2 cellular contexts compared by ENCODE assay signal in the genomic region with DNA sequence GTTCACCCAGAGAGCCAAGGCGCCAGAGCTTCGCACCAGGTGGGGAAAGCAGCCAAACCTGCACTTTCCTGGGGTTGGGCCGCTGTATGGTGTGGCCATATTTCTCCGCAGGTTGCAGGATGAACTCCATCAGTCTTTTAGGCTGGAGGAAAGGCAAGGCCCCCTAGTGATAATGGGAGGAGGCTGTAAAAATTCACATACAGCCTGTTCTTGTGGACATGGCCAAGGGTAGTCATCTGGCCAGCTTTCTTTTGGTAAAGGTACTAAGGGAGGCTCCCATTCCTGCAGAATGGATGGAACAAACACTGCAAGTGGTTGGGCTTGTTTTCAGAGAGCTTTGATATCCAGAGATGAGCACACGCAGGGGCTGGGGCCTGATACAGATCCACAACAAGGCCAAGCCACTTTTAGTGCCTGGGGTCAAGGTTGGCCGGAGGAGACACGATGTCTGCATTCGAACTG.
TF ChIP-seq lines count a peak whose summit lies in the region.

No MANE protein-coding gene starts in this region.

TF ChIP-seq in HCT116, 20 proteins besides CTCF, POLR2A, EP300 and RAD21:
- TF ChIP-seq ZFX (IDR thresholded peaks at IDR 0.05): 0 out of 2 replicates have a peak, but pooled peaks have one; percentile 0
- no peak for TF ChIP-seq EZH2phosphoT487 (IDR thresholded peaks at IDR 0.05; ENCODE audit: borderline replicate concordance)
- TF ChIP-seq TCF7L2 (IDR thresholded peaks at IDR 0.05; ENCODE audit: borderline replicate concordance, extremely low read depth, insufficient read depth, insufficient read length): peak; percentile 51

TF ChIP-seq in K562, 482 proteins besides CTCF, POLR2A, EP300 and RAD21:
- no peak for TF ChIP-seq MCM3 (IDR thresholded peaks at IDR 0.05)
- TF ChIP-seq ZNF644 (tag; IDR thresholded peaks at IDR 0.05; ENCODE audit: low read depth): no peak
- no peak for TF ChIP-seq RNF2 (IDR thresholded peaks at IDR 0.05)
- TF ChIP-seq, protein P1, sequence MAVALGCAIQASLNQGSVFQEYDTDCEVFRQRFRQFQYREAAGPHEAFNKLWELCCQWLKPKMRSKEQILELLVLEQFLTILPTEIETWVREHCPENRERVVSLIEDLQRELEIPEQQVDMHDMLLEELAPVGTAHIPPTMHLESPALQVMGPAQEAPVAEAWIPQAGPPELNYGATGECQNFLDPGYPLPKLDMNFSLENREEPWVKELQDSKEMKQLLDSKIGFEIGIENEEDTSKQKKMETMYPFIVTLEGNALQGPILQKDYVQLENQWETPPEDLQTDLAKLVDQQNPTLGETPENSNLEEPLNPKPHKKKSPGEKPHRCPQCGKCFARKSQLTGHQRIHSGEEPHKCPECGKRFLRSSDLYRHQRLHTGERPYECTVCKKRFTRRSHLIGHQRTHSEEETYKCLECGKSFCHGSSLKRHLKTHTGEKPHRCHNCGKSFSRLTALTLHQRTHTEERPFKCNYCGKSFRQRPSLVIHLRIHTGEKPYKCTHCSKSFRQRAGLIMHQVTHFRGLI (CRISPR knock-in tag; IDR thresholded peaks at IDR 0.05): peak; percentile 32; the same call in 1 of the 2 replicates
- no peak for TF ChIP-seq SMAD3 (CRISPR knock-in tag; conservative IDR thresholded peaks at IDR 0.05)
- no peak for TF ChIP-seq HNRNPK (IDR thresholded peaks at IDR 0.05; ENCODE audit: low read depth, low read length, poor library complexity, severe bottlenecking)
- no peak for TF ChIP-seq SIRT6 (IDR thresholded peaks at IDR 0.05; ENCODE audit: low read depth, low read length)
- TF ChIP-seq CHD2 (IDR thresholded peaks at IDR 0.05; ENCODE audit: low read depth, low read length): no peak
- TF ChIP-seq ZNF146 (CRISPR knock-in tag; IDR thresholded peaks at IDR 0.05; ENCODE audit: unreplicated experiment): no peak
- TF ChIP-seq NR2C1 (IDR thresholded peaks at IDR 0.05): no peak
- no peak for TF ChIP-seq NR2C1 (tag; IDR thresholded peaks at IDR 0.05)
- TF ChIP-seq ARID2 (IDR thresholded peaks at IDR 0.05): no peak
- peak; percentile 2 for TF ChIP-seq RBBP5 (IDR thresholded peaks at IDR 0.05; ENCODE audit: borderline replicate concordance, insufficient read depth, low read length, poor library complexity, severe bottlenecking)
- TF ChIP-seq POLR2AphosphoS2 (IDR thresholded peaks at IDR 0.05; ENCODE audit: low read length): no peak
- TF ChIP-seq, protein P2, sequence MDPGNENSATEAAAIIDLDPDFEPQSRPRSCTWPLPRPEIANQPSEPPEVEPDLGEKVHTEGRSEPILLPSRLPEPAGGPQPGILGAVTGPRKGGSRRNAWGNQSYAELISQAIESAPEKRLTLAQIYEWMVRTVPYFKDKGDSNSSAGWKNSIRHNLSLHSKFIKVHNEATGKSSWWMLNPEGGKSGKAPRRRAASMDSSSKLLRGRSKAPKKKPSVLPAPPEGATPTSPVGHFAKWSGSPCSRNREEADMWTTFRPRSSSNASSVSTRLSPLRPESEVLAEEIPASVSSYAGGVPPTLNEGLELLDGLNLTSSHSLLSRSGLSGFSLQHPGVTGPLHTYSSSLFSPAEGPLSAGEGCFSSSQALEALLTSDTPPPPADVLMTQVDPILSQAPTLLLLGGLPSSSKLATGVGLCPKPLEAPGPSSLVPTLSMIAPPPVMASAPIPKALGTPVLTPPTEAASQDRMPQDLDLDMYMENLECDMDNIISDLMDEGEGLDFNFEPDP (CRISPR knock-in tag; IDR thresholded peaks at IDR 0.05): no peak
- TF ChIP-seq, protein P3, sequence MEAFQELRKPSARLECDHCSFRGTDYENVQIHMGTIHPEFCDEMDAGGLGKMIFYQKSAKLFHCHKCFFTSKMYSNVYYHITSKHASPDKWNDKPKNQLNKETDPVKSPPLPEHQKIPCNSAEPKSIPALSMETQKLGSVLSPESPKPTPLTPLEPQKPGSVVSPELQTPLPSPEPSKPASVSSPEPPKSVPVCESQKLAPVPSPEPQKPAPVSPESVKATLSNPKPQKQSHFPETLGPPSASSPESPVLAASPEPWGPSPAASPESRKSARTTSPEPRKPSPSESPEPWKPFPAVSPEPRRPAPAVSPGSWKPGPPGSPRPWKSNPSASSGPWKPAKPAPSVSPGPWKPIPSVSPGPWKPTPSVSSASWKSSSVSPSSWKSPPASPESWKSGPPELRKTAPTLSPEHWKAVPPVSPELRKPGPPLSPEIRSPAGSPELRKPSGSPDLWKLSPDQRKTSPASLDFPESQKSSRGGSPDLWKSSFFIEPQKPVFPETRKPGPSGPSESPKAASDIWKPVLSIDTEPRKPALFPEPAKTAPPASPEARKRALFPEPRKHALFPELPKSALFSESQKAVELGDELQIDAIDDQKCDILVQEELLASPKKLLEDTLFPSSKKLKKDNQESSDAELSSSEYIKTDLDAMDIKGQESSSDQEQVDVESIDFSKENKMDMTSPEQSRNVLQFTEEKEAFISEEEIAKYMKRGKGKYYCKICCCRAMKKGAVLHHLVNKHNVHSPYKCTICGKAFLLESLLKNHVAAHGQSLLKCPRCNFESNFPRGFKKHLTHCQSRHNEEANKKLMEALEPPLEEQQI (IDR thresholded peaks at IDR 0.05): no peak
- no peak for TF ChIP-seq PTRF (tag; IDR thresholded peaks at IDR 0.05)
- TF ChIP-seq ZNF174 (CRISPR knock-in tag; IDR thresholded peaks at IDR 0.05): no peak
- TF ChIP-seq FOXJ2 (tag; IDR thresholded peaks at IDR 0.05): no peak
